ENCODE assay signal across 9 cellular contexts in genomic region chr7:95686109-95686508, GRCh38.
DNase-seq lines count a peak whose midpoint lies in the region; ATAC-seq and TF ChIP-seq lines count a peak whose summit lies in the region.
"Had no signal": no experiment of that assay in that cellular context is flagged by ENCODE, and none has a peak within 500 bp of the region (broad histone marks: within the 10 kb centered on the region; RNA-seq: fewer than 3 reads in every experiment).

No MANE protein-coding gene starts in this region.

- ATAC-seq in HG03060 (IDR thresholded peaks at IDR 0.05; ENCODE audit: low read depth, unreplicated experiment), result peak; percentile 37
- ATAC-seq in HG03175 (IDR thresholded peaks at IDR 0.05; ENCODE audit: unreplicated experiment), result no peak

- BruUV-seq in mammary epithelial cell (replicated peaks; lab: Mats Ljungman, UMichigan), result no TSS peak

- TF ChIP-seq CTCF in mammary epithelial cell (conservative IDR thresholded peaks at IDR 0.05 in 1 of 2, IDR thresholded peaks at IDR 0.05 in 1 of 2; ENCODE audit: extremely low read depth in 1 of 2, insufficient read depth in 1 of 2, low read depth in 1 of 2, low read length in 2 of 2) (peak; percentile 30 to 55), thyroid gland (IDR thresholded peaks at IDR 0.05) (peak in 5 of 6 experiments; percentile 11 to 84 (median 59))

- H3K79me2 ChIP-seq in mammary epithelial cell (ENCODE audit: insufficient read depth, low read length), result no peaks in the 10 kb centered on the region

- H3K4me1 ChIP-seq in mammary epithelial cell (ENCODE audit: insufficient read depth, low read length) (peaks cover 21% of the 10 kb centered on the region), thyroid gland (peaks cover 4 to 10% of the 10 kb centered on the region in 2 donors)

- in situ Hi-C loops in mammary epithelial cell (cut with MboI; ENCODE audit: low sequenced_read_pairs in 2 of 2), result loop anchor here (10.0 to 25.0 kb wide), 3 partner anchors 141 to 1399 kb away; no protein-coding TSS in a partner anchor

- H3K36me3 ChIP-seq in mammary epithelial cell (ENCODE audit: insufficient read depth, low read length) (no peaks in the 10 kb centered on the region), thyroid gland (no peaks in the 10 kb centered on the region)
- H3K36me3 ChIP-seq: neutrophil had no signal

- dilution Hi-C loops in mammary epithelial cell (cut with HindIII; ENCODE audit: low sequenced_read_pairs), result no loop called here

- H4K20me1 ChIP-seq in mammary epithelial cell (ENCODE audit: insufficient read depth, low read length), result no peaks in the 10 kb centered on the region

- H3K27ac ChIP-seq in mammary epithelial cell (ENCODE audit: insufficient read depth, low read depth, low read length), result no peak overlapping the region
- H3K27ac ChIP-seq in thyroid gland, result no peak overlapping the region
- H3K27ac ChIP-seq: neutrophil had no signal

- H3K9me3 ChIP-seq in mammary epithelial cell (replicated peaks; ENCODE audit: insufficient read depth, low read length) (no peaks in the 10 kb centered on the region), thyroid gland (no peaks in the 10 kb centered on the region)
- H3K9me3 ChIP-seq: neutrophil had no signal

- no peak for TF ChIP-seq POLR2A in thyroid gland (IDR thresholded peaks at IDR 0.05)

- no peak overlapping the region for H3K9ac ChIP-seq in mammary epithelial cell (ENCODE audit: insufficient read depth, low read length)

- CTCF ChIA-PET in mammary epithelial cell (lab: Charles Lee; ENCODE audit: low non-redundant PET), result interaction anchor here (0.5 to 1.3 kb wide), 5 partner anchors 15 to 185 kb away, joined by 3 to 11 read pairs (median 3); no protein-coding TSS in a partner anchor

- no peak overlapping the region for H3K4me2 ChIP-seq in mammary epithelial cell (ENCODE audit: insufficient read depth, low read depth, low read length)

- no peak overlapping the region for H2AFZ ChIP-seq in mammary epithelial cell (ENCODE audit: low read depth, low read length)

- H3K27me3 ChIP-seq in mammary epithelial cell (ENCODE audit: insufficient read depth, low read length) (peaks cover 2% of the 10 kb centered on the region), thyroid gland (no peaks in the 10 kb centered on the region)
- H3K27me3 ChIP-seq: neutrophil had no signal

- H3K4me3 ChIP-seq in mammary epithelial cell (replicated peaks in 1 of 3; ENCODE audit: insufficient read depth in 1 of 3, low read depth in 2 of 3, low read length in 3 of 3) (no peak overlapping the region), thyroid gland (replicated peaks in 1 of 3) (no peak overlapping the region)

- intact Hi-C loops in mammary epithelial cell (cut with micrococcal nuclease), result loop anchor here (1.0 to 10.0 kb wide), 3 partner anchors 141 to 1401 kb away; no protein-coding TSS in a partner anchor
- intact Hi-C loops in thyroid gland (cut with DNase I), result loop anchor here (5.0 kb wide), 2 partner anchors 159 to 174 kb away; no protein-coding TSS in a partner anchor

- WGBS in mammary epithelial cell (ENCODE audit: low coverage, missing lambda C conversion rate), result 44% methylated on average over 4 of the region's 4 CpGs
- WGBS in thyroid gland, 2 donors, result 13 to 20% methylated on average over 4 of the region's 4 CpGs

- DNase-seq in DMS 273 (lab: John Stamatoyannopoulos, UW; ENCODE audit: unreplicated experiment) (peak; percentile 85), NCI-H748 treated with DMSO at 0.1 percent for 48 hours (lab: John Stamatoyannopoulos, UW) (peak; percentile 41), mammary epithelial cell (peak; percentile 34), left kidney (ENCODE audit: low read depth, low spot score) (peak; percentile 88), thyroid gland (peak; percentile 57 to 61)
- DNase-seq in stimulated activated naive CD4-positive, alpha-beta T cell treated with Interleukin-2 at 50 U/mL for 16 hours (lab: John Stamatoyannopoulos, UW), result no peak
